ENCODE assay signal across 1 cellular context in the genomic region with DNA sequence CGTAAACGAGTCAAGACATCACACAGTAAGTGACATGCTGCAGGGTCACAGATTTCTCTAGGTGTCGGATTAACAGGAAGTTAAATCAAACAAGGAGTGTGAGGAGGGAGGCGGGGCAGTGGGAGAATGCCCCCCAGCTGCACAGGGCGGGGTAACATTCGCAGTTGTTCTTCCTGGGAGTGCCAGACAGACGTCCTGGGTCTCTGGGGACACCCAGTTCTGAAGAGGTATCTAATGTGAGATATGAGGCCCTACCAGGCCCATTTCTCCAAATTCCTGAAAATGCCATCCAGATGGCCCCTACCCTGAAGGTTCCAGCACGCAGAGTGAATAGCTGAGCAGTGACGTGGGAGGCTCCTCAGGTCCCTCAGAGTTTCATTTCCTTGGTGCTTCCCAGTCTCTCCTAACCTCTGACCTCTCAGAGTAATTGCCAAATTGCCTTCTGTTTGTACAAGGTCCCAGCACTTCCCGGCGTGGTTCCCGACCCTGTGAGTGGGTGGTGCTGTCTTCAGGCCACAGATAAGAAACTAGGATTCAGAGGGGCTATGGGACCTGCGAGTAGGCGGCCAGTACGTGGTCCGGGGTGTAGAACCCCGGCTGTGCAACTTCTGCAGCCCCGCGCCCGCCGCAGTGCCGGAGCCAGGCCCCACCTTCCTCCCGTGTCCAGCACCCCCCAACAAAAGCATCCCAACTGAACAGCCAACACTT.
TF ChIP-seq lines count a peak whose summit lies in the region.

No MANE protein-coding gene starts in this region.

TF ChIP-seq in HepG2, 621 proteins besides CTCF, POLR2A, EP300 and RAD21 (continued from another document):
- TF ChIP-seq, protein P1, sequence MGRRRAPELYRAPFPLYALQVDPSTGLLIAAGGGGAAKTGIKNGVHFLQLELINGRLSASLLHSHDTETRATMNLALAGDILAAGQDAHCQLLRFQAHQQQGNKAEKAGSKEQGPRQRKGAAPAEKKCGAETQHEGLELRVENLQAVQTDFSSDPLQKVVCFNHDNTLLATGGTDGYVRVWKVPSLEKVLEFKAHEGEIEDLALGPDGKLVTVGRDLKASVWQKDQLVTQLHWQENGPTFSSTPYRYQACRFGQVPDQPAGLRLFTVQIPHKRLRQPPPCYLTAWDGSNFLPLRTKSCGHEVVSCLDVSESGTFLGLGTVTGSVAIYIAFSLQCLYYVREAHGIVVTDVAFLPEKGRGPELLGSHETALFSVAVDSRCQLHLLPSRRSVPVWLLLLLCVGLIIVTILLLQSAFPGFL (CRISPR knock-in tag; IDR thresholded peaks at IDR 0.05), result 0 out of 2 replicates have a peak, but pooled peaks have one; percentile 20
- TF ChIP-seq DPF2 (CRISPR knock-in tag; IDR thresholded peaks at IDR 0.05; ENCODE audit: borderline replicate concordance, low read depth) (peak; percentile 59; the same call in 1 of the 2 replicates), MED1 (CRISPR knock-in tag; IDR thresholded peaks at IDR 0.05) (peak; percentile 61; the same call in 1 of the 2 replicates), YEATS2 (CRISPR knock-in tag; IDR thresholded peaks at IDR 0.05; ENCODE audit: borderline replicate concordance) (no peak; the same call in 1 of the 2 replicates), DNMT1 (CRISPR knock-in tag; IDR thresholded peaks at IDR 0.05) (no peak), TBX2 (CRISPR knock-in tag; IDR thresholded peaks at IDR 0.05; ENCODE audit: borderline replicate concordance) (peak; percentile 76), IKZF4 (CRISPR knock-in tag; IDR thresholded peaks at IDR 0.05; ENCODE audit: borderline replicate concordance, low read depth, not compliant biosample characterization) (no peak), PRMT3 (CRISPR knock-in tag; IDR thresholded peaks at IDR 0.05; ENCODE audit: borderline replicate concordance, low read depth) (no peak), ZNF546 (CRISPR knock-in tag; conservative IDR thresholded peaks at IDR 0.05) (no peak), ZFYVE20 (CRISPR knock-in tag; IDR thresholded peaks at IDR 0.05; ENCODE audit: borderline replicate concordance, low read depth) (no peak), TGIF2 (CRISPR knock-in tag; IDR thresholded peaks at IDR 0.05) (peak; percentile 60; the same call in 1 of the 2 replicates), ASH2L (IDR thresholded peaks at IDR 0.05; ENCODE audit: insufficient read length, low read depth, low read length) (no peak), FOSL1 (CRISPR knock-in tag; IDR thresholded peaks at IDR 0.05; ENCODE audit: borderline replicate concordance) (no peak), ZNF567 (CRISPR knock-in tag; IDR thresholded peaks at IDR 0.05; ENCODE audit: borderline replicate concordance) (no peak), ZBTB38 (CRISPR knock-in tag; IDR thresholded peaks at IDR 0.05) (no peak; the same call in 1 of the 2 replicates), FIP1L1 (IDR thresholded peaks at IDR 0.05; ENCODE audit: borderline replicate concordance, insufficient read depth, low read depth, low read length) (no peak), NFYC (CRISPR knock-in tag; IDR thresholded peaks at IDR 0.05) (no peak), ZNF616 (CRISPR knock-in tag; IDR thresholded peaks at IDR 0.05; ENCODE audit: low read depth) (no peak; the same call in 1 of the 2 replicates), HMGA1 (CRISPR knock-in tag; conservative IDR thresholded peaks at IDR 0.05) (no peak), ETV6 (CRISPR knock-in tag; conservative IDR thresholded peaks at IDR 0.05) (peak; percentile 76; the same call in 1 of the 2 replicates), HNRNPUL1 (IDR thresholded peaks at IDR 0.05; ENCODE audit: low read depth, low read length) (no peak), ZFP37 (CRISPR knock-in tag; IDR thresholded peaks at IDR 0.05; ENCODE audit: borderline replicate concordance) (peak; percentile 72; the same call in 1 of the 2 replicates), ZIK1 (CRISPR knock-in tag; IDR thresholded peaks at IDR 0.05; ENCODE audit: borderline replicate concordance, low read depth) (no peak)
- TF ChIP-seq, protein P2, sequence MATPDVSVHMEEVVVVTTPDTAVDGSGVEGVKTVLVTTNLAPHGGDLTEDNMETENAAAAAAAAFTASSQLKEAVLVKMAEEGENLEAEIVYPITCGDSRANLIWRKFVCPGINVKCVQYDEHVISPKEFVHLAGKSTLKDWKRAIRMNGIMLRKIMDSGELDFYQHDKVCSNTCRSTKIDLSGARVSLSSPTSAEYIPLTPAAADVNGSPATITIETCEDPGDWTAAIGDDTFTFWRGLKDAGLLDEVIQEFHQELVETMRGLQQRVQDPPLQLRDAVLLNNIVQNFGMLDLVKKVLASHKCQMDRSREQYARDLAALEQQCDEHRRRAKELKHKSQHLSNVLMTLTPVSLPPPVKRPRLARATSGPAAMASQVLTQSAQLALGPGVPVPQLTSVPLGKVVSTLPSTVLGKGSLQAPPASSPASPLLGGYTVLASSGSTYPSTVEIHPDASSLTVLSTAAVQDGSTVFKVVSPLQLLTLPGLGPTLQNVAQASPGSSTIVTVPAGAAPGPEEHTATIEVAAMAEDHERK (CRISPR knock-in tag; IDR thresholded peaks at IDR 0.05; ENCODE audit: low read depth), result no peak
- TF ChIP-seq, protein P3, sequence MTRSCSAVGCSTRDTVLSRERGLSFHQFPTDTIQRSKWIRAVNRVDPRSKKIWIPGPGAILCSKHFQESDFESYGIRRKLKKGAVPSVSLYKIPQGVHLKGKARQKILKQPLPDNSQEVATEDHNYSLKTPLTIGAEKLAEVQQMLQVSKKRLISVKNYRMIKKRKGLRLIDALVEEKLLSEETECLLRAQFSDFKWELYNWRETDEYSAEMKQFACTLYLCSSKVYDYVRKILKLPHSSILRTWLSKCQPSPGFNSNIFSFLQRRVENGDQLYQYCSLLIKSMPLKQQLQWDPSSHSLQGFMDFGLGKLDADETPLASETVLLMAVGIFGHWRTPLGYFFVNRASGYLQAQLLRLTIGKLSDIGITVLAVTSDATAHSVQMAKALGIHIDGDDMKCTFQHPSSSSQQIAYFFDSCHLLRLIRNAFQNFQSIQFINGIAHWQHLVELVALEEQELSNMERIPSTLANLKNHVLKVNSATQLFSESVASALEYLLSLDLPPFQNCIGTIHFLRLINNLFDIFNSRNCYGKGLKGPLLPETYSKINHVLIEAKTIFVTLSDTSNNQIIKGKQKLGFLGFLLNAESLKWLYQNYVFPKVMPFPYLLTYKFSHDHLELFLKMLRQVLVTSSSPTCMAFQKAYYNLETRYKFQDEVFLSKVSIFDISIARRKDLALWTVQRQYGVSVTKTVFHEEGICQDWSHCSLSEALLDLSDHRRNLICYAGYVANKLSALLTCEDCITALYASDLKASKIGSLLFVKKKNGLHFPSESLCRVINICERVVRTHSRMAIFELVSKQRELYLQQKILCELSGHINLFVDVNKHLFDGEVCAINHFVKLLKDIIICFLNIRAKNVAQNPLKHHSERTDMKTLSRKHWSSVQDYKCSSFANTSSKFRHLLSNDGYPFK (CRISPR knock-in tag; IDR thresholded peaks at IDR 0.05; ENCODE audit: borderline replicate concordance), result no peak; the same call in 1 of the 2 replicates
- TF ChIP-seq, protein P4, sequence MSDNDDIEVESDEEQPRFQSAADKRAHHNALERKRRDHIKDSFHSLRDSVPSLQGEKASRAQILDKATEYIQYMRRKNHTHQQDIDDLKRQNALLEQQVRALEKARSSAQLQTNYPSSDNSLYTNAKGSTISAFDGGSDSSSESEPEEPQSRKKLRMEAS (IDR thresholded peaks at IDR 0.05), result peak; percentile 67
- TF ChIP-seq, protein P5, sequence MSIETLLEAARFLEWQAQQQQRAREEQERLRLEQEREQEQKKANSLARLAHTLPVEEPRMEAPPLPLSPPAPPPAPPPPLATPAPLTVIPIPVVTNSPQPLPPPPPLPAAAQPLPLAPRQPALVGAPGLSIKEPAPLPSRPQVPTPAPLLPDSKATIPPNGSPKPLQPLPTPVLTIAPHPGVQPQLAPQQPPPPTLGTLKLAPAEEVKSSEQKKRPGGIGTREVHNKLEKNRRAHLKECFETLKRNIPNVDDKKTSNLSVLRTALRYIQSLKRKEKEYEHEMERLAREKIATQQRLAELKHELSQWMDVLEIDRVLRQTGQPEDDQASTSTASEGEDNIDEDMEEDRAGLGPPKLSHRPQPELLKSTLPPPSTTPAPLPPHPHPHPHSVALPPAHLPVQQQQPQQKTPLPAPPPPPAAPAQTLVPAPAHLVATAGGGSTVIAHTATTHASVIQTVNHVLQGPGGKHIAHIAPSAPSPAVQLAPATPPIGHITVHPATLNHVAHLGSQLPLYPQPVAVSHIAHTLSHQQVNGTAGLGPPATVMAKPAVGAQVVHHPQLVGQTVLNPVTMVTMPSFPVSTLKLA (IDR thresholded peaks at IDR 0.05), result no peak
- TF ChIP-seq, protein P6, sequence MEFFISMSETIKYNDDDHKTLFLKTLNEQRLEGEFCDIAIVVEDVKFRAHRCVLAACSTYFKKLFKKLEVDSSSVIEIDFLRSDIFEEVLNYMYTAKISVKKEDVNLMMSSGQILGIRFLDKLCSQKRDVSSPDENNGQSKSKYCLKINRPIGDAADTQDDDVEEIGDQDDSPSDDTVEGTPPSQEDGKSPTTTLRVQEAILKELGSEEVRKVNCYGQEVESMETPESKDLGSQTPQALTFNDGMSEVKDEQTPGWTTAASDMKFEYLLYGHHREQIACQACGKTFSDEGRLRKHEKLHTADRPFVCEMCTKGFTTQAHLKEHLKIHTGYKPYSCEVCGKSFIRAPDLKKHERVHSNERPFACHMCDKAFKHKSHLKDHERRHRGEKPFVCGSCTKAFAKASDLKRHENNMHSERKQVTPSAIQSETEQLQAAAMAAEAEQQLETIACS (CRISPR knock-in tag; IDR thresholded peaks at IDR 0.05), result no peak
- TF ChIP-seq, protein P7, sequence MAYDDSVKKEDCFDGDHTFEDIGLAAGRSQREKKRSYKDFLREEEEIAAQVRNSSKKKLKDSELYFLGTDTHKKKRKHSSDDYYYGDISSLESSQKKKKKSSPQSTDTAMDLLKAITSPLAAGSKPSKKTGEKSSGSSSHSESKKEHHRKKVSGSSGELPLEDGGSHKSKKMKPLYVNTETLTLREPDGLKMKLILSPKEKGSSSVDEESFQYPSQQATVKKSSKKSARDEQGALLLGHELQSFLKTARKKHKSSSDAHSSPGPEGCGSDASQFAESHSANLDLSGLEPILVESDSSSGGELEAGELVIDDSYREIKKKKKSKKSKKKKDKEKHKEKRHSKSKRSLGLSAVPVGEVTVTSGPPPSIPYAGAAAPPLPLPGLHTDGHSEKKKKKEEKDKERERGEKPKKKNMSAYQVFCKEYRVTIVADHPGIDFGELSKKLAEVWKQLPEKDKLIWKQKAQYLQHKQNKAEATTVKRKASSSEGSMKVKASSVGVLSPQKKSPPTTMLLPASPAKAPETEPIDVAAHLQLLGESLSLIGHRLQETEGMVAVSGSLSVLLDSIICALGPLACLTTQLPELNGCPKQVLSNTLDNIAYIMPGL (CRISPR knock-in tag; IDR thresholded peaks at IDR 0.05; ENCODE audit: borderline replicate concordance in 1 of 2, low read depth in 1 of 2), result peak in 1 of 2 experiments; percentile 63; a peak in 2 of 4 replicates
- TF ChIP-seq, protein P8, sequence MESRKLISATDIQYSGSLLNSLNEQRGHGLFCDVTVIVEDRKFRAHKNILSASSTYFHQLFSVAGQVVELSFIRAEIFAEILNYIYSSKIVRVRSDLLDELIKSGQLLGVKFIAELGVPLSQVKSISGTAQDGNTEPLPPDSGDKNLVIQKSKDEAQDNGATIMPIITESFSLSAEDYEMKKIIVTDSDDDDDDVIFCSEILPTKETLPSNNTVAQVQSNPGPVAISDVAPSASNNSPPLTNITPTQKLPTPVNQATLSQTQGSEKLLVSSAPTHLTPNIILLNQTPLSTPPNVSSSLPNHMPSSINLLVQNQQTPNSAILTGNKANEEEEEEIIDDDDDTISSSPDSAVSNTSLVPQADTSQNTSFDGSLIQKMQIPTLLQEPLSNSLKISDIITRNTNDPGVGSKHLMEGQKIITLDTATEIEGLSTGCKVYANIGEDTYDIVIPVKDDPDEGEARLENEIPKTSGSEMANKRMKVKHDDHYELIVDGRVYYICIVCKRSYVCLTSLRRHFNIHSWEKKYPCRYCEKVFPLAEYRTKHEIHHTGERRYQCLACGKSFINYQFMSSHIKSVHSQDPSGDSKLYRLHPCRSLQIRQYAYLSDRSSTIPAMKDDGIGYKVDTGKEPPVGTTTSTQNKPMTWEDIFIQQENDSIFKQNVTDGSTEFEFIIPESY (CRISPR knock-in tag; IDR thresholded peaks at IDR 0.05), result no peak
- TF ChIP-seq, protein P9, sequence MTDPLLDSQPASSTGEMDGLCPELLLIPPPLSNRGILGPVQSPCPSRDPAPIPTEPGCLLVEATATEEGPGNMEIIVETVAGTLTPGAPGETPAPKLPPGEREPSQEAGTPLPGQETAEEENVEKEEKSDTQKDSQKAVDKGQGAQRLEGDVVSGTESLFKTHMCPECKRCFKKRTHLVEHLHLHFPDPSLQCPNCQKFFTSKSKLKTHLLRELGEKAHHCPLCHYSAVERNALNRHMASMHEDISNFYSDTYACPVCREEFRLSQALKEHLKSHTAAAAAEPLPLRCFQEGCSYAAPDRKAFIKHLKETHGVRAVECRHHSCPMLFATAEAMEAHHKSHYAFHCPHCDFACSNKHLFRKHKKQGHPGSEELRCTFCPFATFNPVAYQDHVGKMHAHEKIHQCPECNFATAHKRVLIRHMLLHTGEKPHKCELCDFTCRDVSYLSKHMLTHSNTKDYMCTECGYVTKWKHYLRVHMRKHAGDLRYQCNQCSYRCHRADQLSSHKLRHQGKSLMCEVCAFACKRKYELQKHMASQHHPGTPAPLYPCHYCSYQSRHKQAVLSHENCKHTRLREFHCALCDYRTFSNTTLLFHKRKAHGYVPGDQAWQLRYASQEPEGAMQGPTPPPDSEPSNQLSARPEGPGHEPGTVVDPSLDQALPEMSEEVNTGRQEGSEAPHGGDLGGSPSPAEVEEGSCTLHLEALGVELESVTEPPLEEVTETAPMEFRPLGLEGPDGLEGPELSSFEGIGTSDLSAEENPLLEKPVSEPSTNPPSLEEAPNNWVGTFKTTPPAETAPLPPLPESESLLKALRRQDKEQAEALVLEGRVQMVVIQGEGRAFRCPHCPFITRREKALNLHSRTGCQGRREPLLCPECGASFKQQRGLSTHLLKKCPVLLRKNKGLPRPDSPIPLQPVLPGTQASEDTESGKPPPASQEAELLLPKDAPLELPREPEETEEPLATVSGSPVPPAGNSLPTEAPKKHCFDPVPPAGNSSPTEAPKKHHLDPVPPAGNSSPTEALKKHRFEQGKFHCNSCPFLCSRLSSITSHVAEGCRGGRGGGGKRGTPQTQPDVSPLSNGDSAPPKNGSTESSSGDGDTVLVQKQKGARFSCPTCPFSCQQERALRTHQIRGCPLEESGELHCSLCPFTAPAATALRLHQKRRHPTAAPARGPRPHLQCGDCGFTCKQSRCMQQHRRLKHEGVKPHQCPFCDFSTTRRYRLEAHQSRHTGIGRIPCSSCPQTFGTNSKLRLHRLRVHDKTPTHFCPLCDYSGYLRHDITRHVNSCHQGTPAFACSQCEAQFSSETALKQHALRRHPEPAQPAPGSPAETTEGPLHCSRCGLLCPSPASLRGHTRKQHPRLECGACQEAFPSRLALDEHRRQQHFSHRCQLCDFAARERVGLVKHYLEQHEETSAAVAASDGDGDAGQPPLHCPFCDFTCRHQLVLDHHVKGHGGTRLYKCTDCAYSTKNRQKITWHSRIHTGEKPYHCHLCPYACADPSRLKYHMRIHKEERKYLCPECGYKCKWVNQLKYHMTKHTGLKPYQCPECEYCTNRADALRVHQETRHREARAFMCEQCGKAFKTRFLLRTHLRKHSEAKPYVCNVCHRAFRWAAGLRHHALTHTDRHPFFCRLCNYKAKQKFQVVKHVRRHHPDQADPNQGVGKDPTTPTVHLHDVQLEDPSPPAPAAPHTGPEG (CRISPR knock-in tag; IDR thresholded peaks at IDR 0.05), result 0 out of 2 replicates have a peak, but pooled peaks have one; percentile 18
TF ChIP-seq in HepG2: peak in this region for 238.
